ENCODE assay signal across 9 cellular contexts in genomic region chr6:84967389-84967788, GRCh38.
A peak's percentile ranks its signal among the peaks of the same experiment; 100 is the strongest.
DNase-seq lines count a peak whose midpoint lies in the region; ATAC-seq and TF ChIP-seq lines count a peak whose summit lies in the region.
"Had no signal": no experiment of that assay in that cellular context is flagged by ENCODE, and none has a peak within 500 bp of the region (broad histone marks: within the 10 kb centered on the region; RNA-seq: fewer than 3 reads in every experiment).

No MANE protein-coding gene starts in this region.

- peaks cover 2% of the 10 kb centered on the region for H3K9me3 ChIP-seq in RWPE2 (ENCODE audit: severe bottlenecking)
- no peaks in the 10 kb centered on the region for H3K9me3 ChIP-seq in hepatocyte (ENCODE audit: low read depth)

- H3K27me3 Mint-ChIP-seq in natural killer cell (ENCODE audit: low read depth in 2 of 2) = no peaks in the 10 kb centered on the region
- H3K27me3 Mint-ChIP-seq: activated naive CD8-positive, alpha-beta T cell treated with anti-CD3 and anti-CD28 coated beads, Interleukin-2, amount 10 ng/mL, durations not matched to agents 7 days and 5 days had no signal

- H3K36me3 Mint-ChIP-seq in natural killer cell = peaks cover 9% of the 10 kb centered on the region
- H3K36me3 Mint-ChIP-seq: activated naive CD8-positive, alpha-beta T cell treated with anti-CD3 and anti-CD28 coated beads, Interleukin-2, amount 10 ng/mL, durations not matched to agents 7 days and 5 days had no signal

- H3K4me3 ChIP-seq in HFF-Myc (replicated peaks; ENCODE audit: low read depth, low read length) (no peak overlapping the region), RWPE2 (ENCODE audit: severe bottlenecking) (no peak overlapping the region), hepatocyte (no peak overlapping the region)

- WGBS in hepatocyte (ENCODE audit: low lambda C conversion rate, missing lambda C conversion rate) = 48% methylated on average over 7 of the region's 7 CpGs

- H3K9me2 ChIP-seq in hepatocyte (replicated peaks; ENCODE audit: insufficient read depth) = no peaks in the 10 kb centered on the region

- H3K27ac ChIP-seq in RWPE2 (ENCODE audit: poor library complexity, severe bottlenecking) = no peak overlapping the region
- no peak overlapping the region for H3K27ac ChIP-seq in hepatocyte

- peaks cover 17 to 18% of the 10 kb centered on the region in 2 donors for H3K9me3 Mint-ChIP-seq in natural killer cell

- DNase-seq in Ammon's horn (ENCODE audit: low spot score) (peak; percentile 17), HFF-Myc (ENCODE audit: extremely low read depth, low read depth) (peak; percentile 43), RWPE2 (ENCODE audit: low spot score) (no peak), hepatocyte (ENCODE audit: low spot score) (peak; percentile 55), GOT3 (lab: John Stamatoyannopoulos, UW) (no peak), COLO668 (lab: John Stamatoyannopoulos, UW; ENCODE audit: unreplicated experiment) (no peak), natural killer cell (no peak)
- DNase-seq: activated naive CD8-positive, alpha-beta T cell treated with anti-CD3 and anti-CD28 coated beads, Interleukin-2, amount 10 ng/mL, durations not matched to agents 7 days and 5 days had no signal

- no peaks in the 10 kb centered on the region for H3K27me3 ChIP-seq in RWPE2 (ENCODE audit: insufficient read depth, poor library complexity, severe bottlenecking)
- H3K27me3 ChIP-seq in hepatocyte = no peaks in the 10 kb centered on the region

- peak overlapping the region; percentile 29 for H3K4me2 ChIP-seq in hepatocyte

- ATAC-seq in RWPE2 (ENCODE audit: low read depth) = no peak
- ATAC-seq in natural killer cell = no peak
- no peak for ATAC-seq in activated CD4-positive, CD25-positive, alpha-beta regulatory T cell treated with anti-CD3 and anti-CD28 coated beads, Interleukin-2, amount 50 U/mL, for 24 hours

- H3K79me2 ChIP-seq in hepatocyte = no peaks in the 10 kb centered on the region

- H3K4me1 Mint-ChIP-seq in natural killer cell = no peaks in the 10 kb centered on the region
- H3K4me1 Mint-ChIP-seq: activated naive CD8-positive, alpha-beta T cell treated with anti-CD3 and anti-CD28 coated beads, Interleukin-2, amount 10 ng/mL, durations not matched to agents 7 days and 5 days had no signal

- no peak overlapping the region for H2AFZ ChIP-seq in hepatocyte

- H3K36me3 ChIP-seq in RWPE2 (ENCODE audit: low read depth) (no peaks in the 10 kb centered on the region), hepatocyte (replicated peaks; ENCODE audit: insufficient read depth, low read depth) (no peaks in the 10 kb centered on the region)

- peak; percentile 72 for TF ChIP-seq CTCF in HFF-Myc (IDR thresholded peaks at IDR 0.05; ENCODE audit: low read depth, low read length, missing control alignments)
- peak; percentile 60 for TF ChIP-seq CTCF in RWPE2 (IDR thresholded peaks at IDR 0.05; ENCODE audit: poor library complexity, severe bottlenecking)
- TF ChIP-seq CTCF in hepatocyte (IDR thresholded peaks at IDR 0.05; ENCODE audit: poor library complexity) = peak; percentile 63
- TF ChIP-seq CTCF in natural killer cell (IDR thresholded peaks at IDR 0.05) = no peak

- intact Hi-C loops in natural killer cell (cut with micrococcal nuclease) = no loop called here

- no peak overlapping the region for H3K4me3 Mint-ChIP-seq in natural killer cell
- H3K4me3 Mint-ChIP-seq: activated naive CD8-positive, alpha-beta T cell treated with anti-CD3 and anti-CD28 coated beads, Interleukin-2, amount 10 ng/mL, durations not matched to agents 7 days and 5 days had no signal

- H3K27ac Mint-ChIP-seq in natural killer cell = no peak overlapping the region
- H3K27ac Mint-ChIP-seq: activated naive CD8-positive, alpha-beta T cell treated with anti-CD3 and anti-CD28 coated beads, Interleukin-2, amount 10 ng/mL, durations not matched to agents 7 days and 5 days had no signal

- H4K20me1 ChIP-seq in hepatocyte (ENCODE audit: insufficient read depth, poor library complexity, severe bottlenecking) = no peaks in the 10 kb centered on the region

- H3K4me1 ChIP-seq in RWPE2 (ENCODE audit: insufficient read depth, poor library complexity, severe bottlenecking) (no peaks in the 10 kb centered on the region), hepatocyte (ENCODE audit: insufficient read depth) (no peaks in the 10 kb centered on the region)

Comparison
In these comparisons a context has a peak if more than half of its experiments do, and no peak if none do; other contexts are left out.
1. DNase-seq: peak in Ammon's horn (single experiment), HFF-Myc (single experiment) and hepatocyte (single experiment); none in RWPE2 (single experiment), GOT3 (single experiment), COLO668 (single experiment) and natural killer cell (single experiment).